12 cellular contexts compared by ENCODE assay signal in genomic region chr15:46080018-46080417, GRCh38.
DNase-seq lines count a peak whose midpoint lies in the region; ATAC-seq and TF ChIP-seq lines count a peak whose summit lies in the region.
"Had no signal": no experiment of that assay in that cellular context is flagged by ENCODE, and none has a peak within 500 bp of the region (broad histone marks: within the 10 kb centered on the region; RNA-seq: fewer than 3 reads in every experiment).

No MANE protein-coding gene starts in this region.

- H3K4me1 ChIP-seq in HUES48 (ENCODE audit: control insufficient read depth, insufficient read depth, low read length) (no peaks in the 10 kb centered on the region; the same call in 1 of the 2 replicates), endodermal cell (ENCODE audit: control insufficient read depth, insufficient read depth, low read length) (peaks cover 2% of the 10 kb centered on the region), neuronal stem cell (ENCODE audit: control insufficient read depth in 2 of 2, insufficient read depth in 1 of 2, low read depth in 1 of 2, low read length in 2 of 2) (peaks cover 0 to 5% of the 10 kb centered on the region in 2 donors)

- TF ChIP-seq CTCF in endodermal cell (conservative IDR thresholded peaks at IDR 0.05) (no peak), dorsolateral prefrontal cortex (IDR thresholded peaks at IDR 0.05 in 54 of 56, conservative IDR thresholded peaks at IDR 0.05 in 2 of 56; ENCODE audit: low read depth in 1 of 56, partially characterized antibody in 56 of 56) (no peak)

- H3K9me3 ChIP-seq in HUES48 (ENCODE audit: control insufficient read depth, insufficient read depth, low read length), result no peaks in the 10 kb centered on the region
- H3K9me3 ChIP-seq in endodermal cell (ENCODE audit: control insufficient read depth, low read length), result no peaks in the 10 kb centered on the region
- no peaks in the 10 kb centered on the region for H3K9me3 ChIP-seq in neuronal stem cell (replicated peaks in 1 of 2; ENCODE audit: control insufficient read depth in 2 of 2, insufficient read depth in 1 of 2, low read depth in 1 of 2, low read length in 2 of 2)

- H3K27me3 Mint-ChIP-seq in endodermal cell (ENCODE audit: insufficient read depth), result peaks cover 2% of the 10 kb centered on the region
- no peaks in the 10 kb centered on the region for H3K27me3 Mint-ChIP-seq in activated T-helper 17 cell treated with anti-CD3 and anti-CD28 coated beads, Interleukin-2, amount 50 U/mL, for 72 hours
- H3K27me3 Mint-ChIP-seq: activated T-cell treated with anti-CD3 and anti-CD28 coated beads, Interleukin-2, amount 50 U/mL, for 24 hours; effector memory CD8-positive, alpha-beta T cell had no signal

- H2AFZ ChIP-seq in neuronal stem cell (ENCODE audit: low read length), result peak overlapping the region; percentile 85

- H3K4me2 ChIP-seq in neuronal stem cell (ENCODE audit: insufficient read depth, low read length, poor library complexity, severe bottlenecking), result no peak overlapping the region

- no peaks in the 10 kb centered on the region for H3K27me3 ChIP-seq in HUES48 (ENCODE audit: control insufficient read depth, insufficient read depth, low read length)
- peaks cover 26% of the 10 kb centered on the region for H3K27me3 ChIP-seq in endodermal cell (ENCODE audit: control insufficient read depth, insufficient read depth, low read length, poor library complexity, severe bottlenecking)
- no peaks in the 10 kb centered on the region for H3K27me3 ChIP-seq in neuronal stem cell (ENCODE audit: control insufficient read depth in 3 of 3, insufficient read depth in 3 of 3, low read depth in 1 of 3, low read length in 3 of 3)
- no peaks in the 10 kb centered on the region for H3K27me3 ChIP-seq in dorsolateral prefrontal cortex

- 66 to 77% methylated on average over 3 to 7 of the region's 7 CpGs for WGBS in endodermal cell (ENCODE audit: insufficient coverage in 1 of 2, insufficient read length in 1 of 2), 2 experiments
- WGBS in neuronal stem cell (ENCODE audit: extremely low coverage in 2 of 2, insufficient read length in 2 of 2, insufficient replicate concordance in 1 of 2), 2 donors, result no CpG with 5 or more reads among the region's 7 CpGs

- H3K27ac ChIP-seq in HUES48 (ENCODE audit: low read depth, low read length), result no peak overlapping the region
- peak overlapping the region; percentile 95 for H3K27ac ChIP-seq in endodermal cell (ENCODE audit: low read depth, low read length)
- no peak overlapping the region for H3K27ac ChIP-seq in neuronal stem cell (replicated peaks; ENCODE audit: low read length)
- no peak overlapping the region for H3K27ac ChIP-seq in dorsolateral prefrontal cortex

- H2BK120ac ChIP-seq in neuronal stem cell (ENCODE audit: low read depth, low read length), result no peak overlapping the region

- no peak overlapping the region for H2BK5ac ChIP-seq in neuronal stem cell (ENCODE audit: low read length)

- H4K91ac ChIP-seq in neuronal stem cell (ENCODE audit: low read depth, low read length, poor library complexity), result no peak overlapping the region

- ATAC-seq in activated T-helper 17 cell treated with anti-CD3 and anti-CD28 coated beads, Interleukin-2, amount 50 U/mL, for 72 hours (replicated peaks), result no peak
- ATAC-seq: effector memory CD8-positive, alpha-beta T cell had no signal

- H3K14ac ChIP-seq in neuronal stem cell (ENCODE audit: low read length), result no peak overlapping the region

- H3K9ac ChIP-seq in HUES48 (ENCODE audit: low read depth, low read length) (0 out of 2 replicates have a peak overlapping the region, but pooled peaks have one; percentile 12), endodermal cell (ENCODE audit: extremely low read depth, low read length, poor library complexity, severe bottlenecking) (no peak overlapping the region), neuronal stem cell (ENCODE audit: low read depth, low read length, poor library complexity) (no peak overlapping the region)

- DNase-seq in NCI-H345 treated with DMSO at 0.1 percent for 48 hours (lab: John Stamatoyannopoulos, UW; ENCODE audit: unreplicated experiment) (peak; percentile 7), endodermal cell (peak; percentile 52), neuronal stem cell (ENCODE audit: low spot score) (peak; percentile 39), dorsolateral prefrontal cortex (no peak), DMS153 treated with DMSO at 0.1 percent for 48 hours (lab: John Stamatoyannopoulos, UW; ENCODE audit: unreplicated experiment) (no peak)
- DNase-seq: activated T-cell treated with anti-CD3 and anti-CD28 coated beads, Interleukin-2, amount 50 U/mL, for 24 hours; effector memory CD8-positive, alpha-beta T cell; NCI-H1048; small intestine; SW 1271 had no signal

- no peak overlapping the region for H2AK5ac ChIP-seq in neuronal stem cell (ENCODE audit: low read depth, low read length)

- H2BK15ac ChIP-seq in neuronal stem cell (ENCODE audit: low read length), result no peak overlapping the region

- H3K18ac ChIP-seq in neuronal stem cell (ENCODE audit: low read length), result no peak overlapping the region

- H3K4me1 Mint-ChIP-seq in endodermal cell, result peaks cover 6% of the 10 kb centered on the region
- no peaks in the 10 kb centered on the region for H3K4me1 Mint-ChIP-seq in activated T-helper 17 cell treated with anti-CD3 and anti-CD28 coated beads, Interleukin-2, amount 50 U/mL, for 72 hours

- H2BK12ac ChIP-seq in neuronal stem cell (ENCODE audit: low read length), result no peak overlapping the region

- H3K27ac Mint-ChIP-seq in endodermal cell, result peak overlapping the region; percentile 57
- no peak overlapping the region for H3K27ac Mint-ChIP-seq in activated T-helper 17 cell treated with anti-CD3 and anti-CD28 coated beads, Interleukin-2, amount 50 U/mL, for 72 hours
- H3K27ac Mint-ChIP-seq: activated T-cell treated with anti-CD3 and anti-CD28 coated beads, Interleukin-2, amount 50 U/mL, for 24 hours; effector memory CD8-positive, alpha-beta T cell had no signal

- intact Hi-C loops in dorsolateral prefrontal cortex (cut with DNase I), result no loop called here

- no peaks in the 10 kb centered on the region for H3K79me1 ChIP-seq in neuronal stem cell (ENCODE audit: low read depth, low read length)

- no peaks in the 10 kb centered on the region for H3K36me3 ChIP-seq in HUES48 (ENCODE audit: control insufficient read depth, insufficient read depth, low read length)
- no peaks in the 10 kb centered on the region for H3K36me3 ChIP-seq in endodermal cell (ENCODE audit: control insufficient read depth, insufficient read depth, low read length)
- no peaks in the 10 kb centered on the region for H3K36me3 ChIP-seq in neuronal stem cell (replicated peaks in 1 of 2; ENCODE audit: control insufficient read depth in 2 of 2, insufficient read depth in 2 of 2, low read length in 2 of 2)

- H3K4me3 Mint-ChIP-seq in endodermal cell, result no peak overlapping the region
- no peak overlapping the region for H3K4me3 Mint-ChIP-seq in activated T-helper 17 cell treated with anti-CD3 and anti-CD28 coated beads, Interleukin-2, amount 50 U/mL, for 72 hours
- H3K4me3 Mint-ChIP-seq: activated T-cell treated with anti-CD3 and anti-CD28 coated beads, Interleukin-2, amount 50 U/mL, for 24 hours; effector memory CD8-positive, alpha-beta T cell had no signal

- H3K36me3 Mint-ChIP-seq in endodermal cell (ENCODE audit: low read depth), result no peaks in the 10 kb centered on the region
- H3K36me3 Mint-ChIP-seq in activated T-helper 17 cell treated with anti-CD3 and anti-CD28 coated beads, Interleukin-2, amount 50 U/mL, for 72 hours (ENCODE audit: low read depth), result no peaks in the 10 kb centered on the region

- no peaks in the 10 kb centered on the region for H3K9me3 Mint-ChIP-seq in endodermal cell
- H3K9me3 Mint-ChIP-seq in activated T-helper 17 cell treated with anti-CD3 and anti-CD28 coated beads, Interleukin-2, amount 50 U/mL, for 72 hours, result no peaks in the 10 kb centered on the region
- H3K9me3 Mint-ChIP-seq: activated T-cell treated with anti-CD3 and anti-CD28 coated beads, Interleukin-2, amount 50 U/mL, for 24 hours had no signal

- H3K4ac ChIP-seq in neuronal stem cell (ENCODE audit: low read length), result no peak overlapping the region

- H3K23ac ChIP-seq in neuronal stem cell (ENCODE audit: low read depth, low read length, poor library complexity), result no peak overlapping the region

- no peak overlapping the region for H4K8ac ChIP-seq in neuronal stem cell (ENCODE audit: low read depth, low read length)

- no peak overlapping the region for H3K4me3 ChIP-seq in HUES48 (ENCODE audit: low read depth, low read length)
- H3K4me3 ChIP-seq in endodermal cell (ENCODE audit: low read length), result no peak overlapping the region
- no peak overlapping the region for H3K4me3 ChIP-seq in neuronal stem cell (ENCODE audit: low read length in 2 of 2)
- peak overlapping the region in 2 of 59 donors; percentile 12 to 18 for H3K4me3 ChIP-seq in dorsolateral prefrontal cortex

Comparison
In these comparisons a context has a peak if more than half of its experiments do, and no peak if none do; other contexts are left out.
1. DNase-seq: peak in NCI-H345 treated with DMSO at 0.1 percent for 48 hours (single experiment), endodermal cell (single experiment) and neuronal stem cell (single experiment); none in dorsolateral prefrontal cortex (0 of 10) and DMS153 treated with DMSO at 0.1 percent for 48 hours (single experiment).